8 cellular contexts compared by ENCODE assay signal in genomic region chr19:1592023-1592754, GRCh38. TPM values are rescaled to one million over a fixed set of nuclear protein-coding genes. Genes with fewer than 3 reads are reported as not detected.
DNase-seq lines count a peak whose midpoint lies in the region; ATAC-seq and TF ChIP-seq lines count a peak whose summit lies in the region.

No MANE protein-coding gene starts in this region.

- H3K9me3 ChIP-seq in liver (ENCODE audit: control insufficient read depth in 4 of 4, low read length in 3 of 4): no peaks in the 10 kb centered on the region

- peak overlapping the region; percentile 81 to 99 for H3K9ac ChIP-seq in liver (ENCODE audit: low read depth in 1 of 2, low read length in 2 of 2)

- H3K27me3 Mint-ChIP-seq in dendritic cell treated with granulocyte-macrophage colony-stimulating factor and Interleukin-4, amounts not matched to agents 40 ng/mL and 50 ng/mL, for 4 days: no peaks in the 10 kb centered on the region

- in situ Hi-C loops in GM18951 (cut with MboI; ENCODE audit: low sequenced_read_pairs, unreplicated experiment): no loop called here

- DNase-seq in Ammon's horn (ENCODE audit: low spot score): peak; percentile 89
- DNase-seq in NCI-H446 treated with DMSO at 0.1 percent for 48 hours (lab: John Stamatoyannopoulos, UW): peak; percentile 72
- DNase-seq in activated CD4-positive, alpha-beta T cell treated with anti-CD3 and anti-CD28 coated beads, Interleukin-2, amount 50 U/mL, for 1 hour: peak; percentile 79
- peak; percentile 74 to 82 for DNase-seq in stimulated activated CD4-positive, alpha-beta T cell treated with anti-CD3 and anti-CD28 coated beads, Interleukin-2, amount 100 ng/mL, for 48 hours

- peak overlapping the region; percentile 95 for H3K27ac Mint-ChIP-seq in dendritic cell treated with granulocyte-macrophage colony-stimulating factor and Interleukin-4, amounts not matched to agents 40 ng/mL and 50 ng/mL, for 4 days

- H3K4me1 ChIP-seq in liver (ENCODE audit: control insufficient read depth in 4 of 4, insufficient read depth in 4 of 4, low read length in 3 of 4): peaks cover 13 to 45% (median 29%) of the 10 kb centered on the region in 4 donors

- TF ChIP-seq POLR2A in GM18951 (IDR thresholded peaks at IDR 0.05; ENCODE audit: extremely low read depth, insufficient read depth, insufficient read length): peak; percentile 96

- H3K9me3 Mint-ChIP-seq in dendritic cell treated with granulocyte-macrophage colony-stimulating factor and Interleukin-4, amounts not matched to agents 40 ng/mL and 50 ng/mL, for 4 days: no peaks in the 10 kb centered on the region

- H3K36me3 ChIP-seq in liver (ENCODE audit: control insufficient read depth in 4 of 4, insufficient read depth in 3 of 4, low read depth in 1 of 4, low read length in 3 of 4): peaks cover under 1 to 4% (median under 1%) of the 10 kb centered on the region in 4 donors

- peak overlapping the region; percentile 82 for H3K4me3 Mint-ChIP-seq in dendritic cell treated with granulocyte-macrophage colony-stimulating factor and Interleukin-4, amounts not matched to agents 40 ng/mL and 50 ng/mL, for 4 days

- H3K27ac ChIP-seq in liver (ENCODE audit: low read depth in 1 of 2, low read length in 2 of 2): peak overlapping the region; percentile 84 to 96

- no peaks in the 10 kb centered on the region for H3K27me3 ChIP-seq in liver (ENCODE audit: control insufficient read depth in 4 of 4, insufficient read depth in 4 of 4, low read length in 3 of 4)

- intact Hi-C loops in dendritic cell treated with granulocyte-macrophage colony-stimulating factor and Interleukin-4, amounts not matched to agents 40 ng/mL and 50 ng/mL, for 4 days (cut with micrococcal nuclease): loop anchor here (1.0 kb wide), 1 partner anchor 13 kb away; the partner anchor contains the start of gene UQCR11

- peak; percentile 69 for ATAC-seq in HG03159 (IDR thresholded peaks at IDR 0.05; ENCODE audit: unreplicated experiment)

- H3K4me1 Mint-ChIP-seq in dendritic cell treated with granulocyte-macrophage colony-stimulating factor and Interleukin-4, amounts not matched to agents 40 ng/mL and 50 ng/mL, for 4 days (ENCODE audit: low read depth): peaks cover 35% of the 10 kb centered on the region

- under 1% methylated on average over 94 of the region's 94 CpGs for WGBS in liver

- H3K36me3 Mint-ChIP-seq in dendritic cell treated with granulocyte-macrophage colony-stimulating factor and Interleukin-4, amounts not matched to agents 40 ng/mL and 50 ng/mL, for 4 days (ENCODE audit: low read depth): peaks cover 34% of the 10 kb centered on the region

- no peak for TF ChIP-seq CTCF in liver (IDR thresholded peaks at IDR 0.05; ENCODE audit: low read depth, low read length, missing input control)

- H3K4me3 ChIP-seq in liver (ENCODE audit: low read depth in 1 of 3, low read length in 3 of 3): peak overlapping the region; percentile 77 to 97 (median 85)

- no peak for TF ChIP-seq RAD21 in liver (IDR thresholded peaks at IDR 0.05)

TF ChIP-seq in liver, 16 proteins besides CTCF, POLR2A, EP300 and RAD21:
- no peak for TF ChIP-seq HNF4G (IDR thresholded peaks at IDR 0.05)
- peak; percentile 29 for TF ChIP-seq REST (IDR thresholded peaks at IDR 0.05)

RNA-seq across cellular contexts. Expression of gene MBD3, which starts 0.5 kb away (rescaled TPM):
- 10 to 100 TPM; 48.4 to 57.6 TPM for total RNA-seq in liver
- polyA plus RNA-seq in liver: 10 to 100 TPM; 12.4 to 52.0 TPM

RNA-seq across cellular contexts. Expression of gene UQCR11, which starts 13.1 kb away (rescaled TPM):
- 10 to 100 TPM; 23.8 to 37.4 TPM for total RNA-seq in liver
- 100 to 1,000 TPM; 127 to 862 TPM for polyA plus RNA-seq in liver

RNA-seq across cellular contexts. Expression of gene MEX3D, which starts 24.1 kb away (rescaled TPM):
- total RNA-seq in liver: 1 to 10 TPM; 6.0 to 9.1 TPM
- polyA plus RNA-seq in liver: 1 to 10 TPM in 1 of 2 donors, under 1 TPM in 1; 0.92 to 4.4 TPM

Comparison
In these comparisons a context has a peak if more than half of its experiments do, and no peak if none do; other contexts are left out.
1. Peak in every context shown above with its lines: DNase-seq, ATAC-seq, H3K4me3 ChIP-seq and H3K27ac ChIP-seq.